10 cellular contexts compared by ENCODE assay signal in genomic region chr5:68565427-68565826, GRCh38.
DNase-seq lines count a peak whose midpoint lies in the region; ATAC-seq and TF ChIP-seq lines count a peak whose summit lies in the region.
"Had no signal": no experiment of that assay in that cellular context is flagged by ENCODE, and none has a peak within 500 bp of the region (broad histone marks: within the 10 kb centered on the region; RNA-seq: fewer than 3 reads in every experiment).

No MANE protein-coding gene starts in this region.

- H3K9ac ChIP-seq in BLaER1 (no peak overlapping the region), SK-N-SH (no peak overlapping the region)

- DNase-seq in NCI-H2171 (lab: John Stamatoyannopoulos, UW) (peak; percentile 27), 8988T (no peak), SK-N-SH (no peak), heart left ventricle (no peak)
- DNase-seq in activated CD4-positive, alpha-beta T cell treated with anti-CD3 and anti-CD28 coated beads, Interleukin-2, amount 10 ng/mL, durations not matched to agents 24 days and 14 days = no peak
- DNase-seq: activated effector memory CD4-positive, alpha-beta T cell treated with anti-CD3 and anti-CD28 coated beads, Interleukin-2, amount 50 U/mL, for 16 hours; hippocampal formation had no signal

- no peaks in the 10 kb centered on the region for H3F3A ChIP-seq in SK-N-SH (replicated peaks; ENCODE audit: insufficient read depth)

- H3K27me3 Mint-ChIP-seq in activated CD4-positive, alpha-beta T cell treated with anti-CD3 and anti-CD28 coated beads, Interleukin-2, amount 10 ng/mL, durations not matched to agents 24 days and 14 days = no peaks in the 10 kb centered on the region

- H3K36me3 ChIP-seq in BLaER1 = no peaks in the 10 kb centered on the region
- H3K36me3 ChIP-seq in SK-N-SH (replicated peaks in 1 of 2; ENCODE audit: control insufficient read depth in 1 of 2, insufficient read depth in 2 of 2, low read length in 1 of 2) = no peaks in the 10 kb centered on the region
- H3K36me3 ChIP-seq in heart left ventricle = no peaks in the 10 kb centered on the region

- TF ChIP-seq CTCF in SK-N-SH (IDR thresholded peaks at IDR 0.05) = no peak
- no peak for TF ChIP-seq CTCF in heart left ventricle (IDR thresholded peaks at IDR 0.05)

- H3K27ac ChIP-seq in BLaER1 (peak overlapping the region; percentile 42; the same call in 1 of the 2 replicates), SK-N-SH (ENCODE audit: low read depth in 2 of 2, low read length in 1 of 2) (no peak overlapping the region), heart left ventricle (no peak overlapping the region)

- POLR2A ChIA-PET in SK-N-SH (lab: Yijun Ruan, JAX) = no interaction called here

- intact Hi-C loops in activated CD4-positive, alpha-beta T cell treated with anti-CD3 and anti-CD28 coated beads, Interleukin-2, amount 10 ng/mL, durations not matched to agents 24 days and 14 days (cut with micrococcal nuclease) = no loop called here
- intact Hi-C loops in heart left ventricle (cut with DNase I) = no loop called here

- no peaks in the 10 kb centered on the region for H3K27me3 ChIP-seq in BLaER1
- no peaks in the 10 kb centered on the region for H3K27me3 ChIP-seq in SK-N-SH (ENCODE audit: insufficient read depth)
- H3K27me3 ChIP-seq in heart left ventricle = no peaks in the 10 kb centered on the region

- H3K79me2 ChIP-seq in SK-N-SH (ENCODE audit: insufficient read depth) = no peaks in the 10 kb centered on the region

- no peak overlapping the region for H3K27ac Mint-ChIP-seq in activated CD4-positive, alpha-beta T cell treated with anti-CD3 and anti-CD28 coated beads, Interleukin-2, amount 10 ng/mL, durations not matched to agents 24 days and 14 days

- CTCF ChIA-PET in SK-N-SH (lab: Yijun Ruan, JAX) = no interaction called here

- WGBS in SK-N-SH (ENCODE audit: low lambda C conversion rate) = 40% methylated on average over 1 of the region's 5 CpGs
- WGBS in heart left ventricle, 4 donors = 84 to 94% (median 86%) methylated on average over 5 of the region's 5 CpGs

- H3K9me3 ChIP-seq in BLaER1 (peaks cover 11% of the 10 kb centered on the region; the same call in 1 of the 2 replicates), SK-N-SH (no peaks in the 10 kb centered on the region), heart left ventricle (peaks cover 0 to 33% (median 7%) of the 10 kb centered on the region in 12 donors)

- H3K4me1 ChIP-seq in BLaER1 = peaks cover 21% of the 10 kb centered on the region
- H3K4me1 ChIP-seq in SK-N-SH (ENCODE audit: control insufficient read depth in 1 of 2, insufficient read depth in 2 of 2, low read depth in 1 of 2, low read length in 1 of 2) = peaks cover 0 to 4% of the 10 kb centered on the region in 2 experiments; a peak in 1 of 4 replicates
- peaks cover 0 to 7% (median 4%) of the 10 kb centered on the region in 12 donors for H3K4me1 ChIP-seq in heart left ventricle

- H3K4me1 Mint-ChIP-seq in activated CD4-positive, alpha-beta T cell treated with anti-CD3 and anti-CD28 coated beads, Interleukin-2, amount 10 ng/mL, durations not matched to agents 24 days and 14 days = no peaks in the 10 kb centered on the region

- no peaks in the 10 kb centered on the region for H4K20me1 ChIP-seq in BLaER1
- no peaks in the 10 kb centered on the region for H4K20me1 ChIP-seq in SK-N-SH (ENCODE audit: insufficient read depth)

- no peak for TF ChIP-seq RAD21 in SK-N-SH (IDR thresholded peaks at IDR 0.05; ENCODE audit: low read length)

- ATAC-seq in GM19395 (IDR thresholded peaks at IDR 0.05; ENCODE audit: unreplicated experiment) (peak; percentile 80), HG03045 (IDR thresholded peaks at IDR 0.05; ENCODE audit: unreplicated experiment) (peak; percentile 68), heart left ventricle (no peak)

- peaks cover 21% of the 10 kb centered on the region for H3K9me3 Mint-ChIP-seq in activated CD4-positive, alpha-beta T cell treated with anti-CD3 and anti-CD28 coated beads, Interleukin-2, amount 10 ng/mL, durations not matched to agents 24 days and 14 days

- H3K36me3 Mint-ChIP-seq in activated CD4-positive, alpha-beta T cell treated with anti-CD3 and anti-CD28 coated beads, Interleukin-2, amount 10 ng/mL, durations not matched to agents 24 days and 14 days (ENCODE audit: low read depth) = no peaks in the 10 kb centered on the region

- H3K4me3 ChIP-seq in BLaER1 (0 out of 2 replicates have a peak overlapping the region, but pooled peaks have one; percentile 30), SK-N-SH (ENCODE audit: low read depth in 2 of 2, low read length in 1 of 2) (no peak overlapping the region), heart left ventricle (no peak overlapping the region)

- H3K4me3 Mint-ChIP-seq in activated CD4-positive, alpha-beta T cell treated with anti-CD3 and anti-CD28 coated beads, Interleukin-2, amount 10 ng/mL, durations not matched to agents 24 days and 14 days = no peak overlapping the region

- TF ChIP-seq EP300 in SK-N-SH (IDR thresholded peaks at IDR 0.05; ENCODE audit: borderline replicate concordance in 1 of 2, low read depth in 1 of 2, low read length in 1 of 2) = no peak

- no peak for TF ChIP-seq POLR2A in heart left ventricle (IDR thresholded peaks at IDR 0.05)

- no peak overlapping the region for H2AFZ ChIP-seq in SK-N-SH (ENCODE audit: low read depth)

- H3K4me2 ChIP-seq in BLaER1 = peak overlapping the region; percentile 80
- no peak overlapping the region for H3K4me2 ChIP-seq in SK-N-SH

- H3K9me2 ChIP-seq in SK-N-SH = no peaks in the 10 kb centered on the region

TF ChIP-seq in SK-N-SH, 30 proteins besides CTCF, POLR2A, EP300 and RAD21:
- no peak for TF ChIP-seq IRF3 (IDR thresholded peaks at IDR 0.05; ENCODE audit: low read depth, low read length)
- TF ChIP-seq PBX3 (IDR thresholded peaks at IDR 0.05) = no peak
- TF ChIP-seq TCF12 (IDR thresholded peaks at IDR 0.05) = no peak
- TF ChIP-seq, protein P1, sequence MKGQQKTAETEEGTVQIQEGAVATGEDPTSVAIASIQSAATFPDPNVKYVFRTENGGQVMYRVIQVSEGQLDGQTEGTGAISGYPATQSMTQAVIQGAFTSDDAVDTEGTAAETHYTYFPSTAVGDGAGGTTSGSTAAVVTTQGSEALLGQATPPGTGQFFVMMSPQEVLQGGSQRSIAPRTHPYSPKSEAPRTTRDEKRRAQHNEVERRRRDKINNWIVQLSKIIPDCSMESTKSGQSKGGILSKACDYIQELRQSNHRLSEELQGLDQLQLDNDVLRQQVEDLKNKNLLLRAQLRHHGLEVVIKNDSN (IDR thresholded peaks at IDR 0.05; ENCODE audit: borderline replicate concordance, low read depth) = no peak
- no peak for TF ChIP-seq SIN3A (IDR thresholded peaks at IDR 0.05; ENCODE audit: borderline replicate concordance, low read depth, low read length)
- TF ChIP-seq NFIC (IDR thresholded peaks at IDR 0.05; ENCODE audit: borderline replicate concordance) = no peak
- TF ChIP-seq FOXJ3 (CRISPR knock-in tag; IDR thresholded peaks at IDR 0.05) = no peak

Comparison
In these comparisons a context has a peak if more than half of its experiments do, and no peak if none do; other contexts are left out.
1. ATAC-seq: peak in GM19395 (single experiment) and HG03045 (single experiment); none in heart left ventricle (0 of 4).